ENCODE assay signal across 5 cellular contexts in the genomic region with DNA sequence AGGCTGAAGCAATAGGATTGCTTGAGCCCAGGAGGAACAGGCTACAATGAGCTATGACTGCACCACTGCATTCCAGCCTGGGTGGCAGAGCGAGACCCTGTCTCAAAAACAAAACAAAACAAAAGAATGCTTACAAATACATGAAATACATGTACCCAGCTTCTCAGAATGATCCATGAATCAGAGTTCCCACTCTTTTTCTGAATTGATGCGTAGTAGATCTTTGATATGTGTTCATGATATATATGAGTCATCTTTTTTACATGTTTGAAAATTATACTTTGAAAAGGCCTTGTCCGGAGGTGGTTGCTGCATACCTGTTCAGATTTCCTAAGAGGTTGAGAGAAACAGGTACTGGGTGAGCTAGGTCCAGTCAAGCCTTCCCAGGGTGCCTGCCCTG. TPM values are rescaled to one million over a fixed set of nuclear protein-coding genes. Genes with fewer than 3 reads are reported as not detected.
"Had no signal": no experiment of that assay in that cellular context is flagged by ENCODE, and none has a peak within 500 bp of the region (broad histone marks: within the 10 kb centered on the region; RNA-seq: fewer than 3 reads in every experiment).

No MANE protein-coding gene starts in this region.

RNA-seq across cellular contexts. Expression of gene SPDYE2, which starts 25.3 kb away (rescaled TPM):
- total RNA-seq: HepG2, HT-29, HT1080, IMR-90, K562 had no signal
